In the genomic region with DNA sequence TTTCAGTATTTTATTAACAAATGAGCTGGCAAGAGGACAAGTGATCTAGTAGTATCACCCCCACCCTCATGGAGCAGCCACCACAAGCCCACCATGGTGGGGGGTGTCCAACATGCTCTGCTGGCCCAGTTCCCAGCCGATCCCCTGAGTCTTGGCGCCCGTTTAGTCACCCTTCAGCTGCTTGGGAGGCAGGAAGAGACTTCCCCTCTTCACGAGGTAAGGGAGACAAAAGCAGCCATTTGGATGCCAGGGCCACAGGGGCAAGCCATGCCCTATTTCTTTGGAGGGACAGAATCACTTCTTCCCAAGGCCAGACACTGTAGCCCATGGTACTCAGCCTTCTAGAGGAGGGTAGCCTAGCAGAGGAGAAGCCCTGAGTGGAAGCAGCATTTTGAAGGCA, we compare ENCODE assay signal across 22 cellular contexts. TPM values are rescaled to one million over a fixed set of nuclear protein-coding genes. Genes with fewer than 3 reads are reported as not detected.
DNase-seq lines count a peak whose midpoint lies in the region; ATAC-seq and TF ChIP-seq lines count a peak whose summit lies in the region.
"Had no signal": no experiment of that assay in that cellular context is flagged by ENCODE, and none has a peak within 500 bp of the region (broad histone marks: within the 10 kb centered on the region; RNA-seq: fewer than 3 reads in every experiment).

No MANE protein-coding gene starts in this region.

- no peaks in the 10 kb centered on the region for H3K4me1 Mint-ChIP-seq in Calu3 (ENCODE audit: low read depth, unreplicated experiment)
- H3K4me1 Mint-ChIP-seq: CD4-positive, alpha-beta memory T cell had no signal

- H3K9ac ChIP-seq in BLaER1 (no peak overlapping the region), Loucy (ENCODE audit: low read depth, low read length, poor library complexity, severe bottlenecking) (peak overlapping the region; percentile 16)
- H3K9ac ChIP-seq: SK-N-SH had no signal

- BruUV-seq in Calu3 (replicated peaks; lab: Mats Ljungman, UMichigan) = no TSS peak

- no peaks in the 10 kb centered on the region for H3K9me2 ChIP-seq in Loucy (replicated peaks; ENCODE audit: low read depth, low read length)
- H3K9me2 ChIP-seq: SK-N-SH had no signal

- TF ChIP-seq CTCF in Loucy (conservative IDR thresholded peaks at IDR 0.05; ENCODE audit: low read length) (no peak), neutrophil (IDR thresholded peaks at IDR 0.05) (no peak), Calu3 (IDR thresholded peaks at IDR 0.05; ENCODE audit: unreplicated experiment) (no peak)

- H3K79me2 ChIP-seq in Loucy (ENCODE audit: insufficient read depth, low read length) = no peaks in the 10 kb centered on the region

- H3K4me2 ChIP-seq in BLaER1 (peak overlapping the region; percentile 28), Loucy (ENCODE audit: low read depth, low read length, poor library complexity, severe bottlenecking) (peak overlapping the region; percentile 5)
- H3K4me2 ChIP-seq: SK-N-SH had no signal

- H3K27me3 Mint-ChIP-seq in Calu3 (ENCODE audit: unreplicated experiment) = no peaks in the 10 kb centered on the region
- H3K27me3 Mint-ChIP-seq: CD4-positive, alpha-beta memory T cell had no signal

- H3K9me3 ChIP-seq in BLaER1 = peaks cover 28% of the 10 kb centered on the region
- H3K9me3 ChIP-seq in Loucy (ENCODE audit: insufficient read depth, low read depth, low read length) = no peaks in the 10 kb centered on the region
- no peaks in the 10 kb centered on the region for H3K9me3 ChIP-seq in neutrophil
- H3K9me3 ChIP-seq: SK-N-SH had no signal

- no peaks in the 10 kb centered on the region for H3K27me3 ChIP-seq in BLaER1
- no peaks in the 10 kb centered on the region for H3K27me3 ChIP-seq in Loucy (ENCODE audit: insufficient read depth, low read length, poor library complexity, severe bottlenecking)
- H3K27me3 ChIP-seq in neutrophil = no peaks in the 10 kb centered on the region

- H4K20me1 ChIP-seq in BLaER1 (no peaks in the 10 kb centered on the region), Loucy (ENCODE audit: insufficient read depth, low read length, poor library complexity, severe bottlenecking) (no peaks in the 10 kb centered on the region)

- H3F3A ChIP-seq in Loucy (ENCODE audit: low read depth) = no peaks in the 10 kb centered on the region; the same call in 1 of the 2 replicates

- peaks cover 29% of the 10 kb centered on the region for H3K4me1 ChIP-seq in BLaER1
- peaks cover 19% of the 10 kb centered on the region for H3K4me1 ChIP-seq in Loucy (ENCODE audit: insufficient read depth, low read length, poor library complexity, severe bottlenecking)
- H3K4me1 ChIP-seq in neutrophil (ENCODE audit: control insufficient read depth in 1 of 2, insufficient read depth in 1 of 2, low read depth in 1 of 2, low read length in 1 of 2) = peaks cover 31 to 45% of the 10 kb centered on the region in 2 experiments

- no peak overlapping the region for H2AFZ ChIP-seq in Loucy (ENCODE audit: low read length)

- no peak for ATAC-seq in HG03571 (IDR thresholded peaks at IDR 0.05; ENCODE audit: unreplicated experiment)
- ATAC-seq: GM12878, K562 had no signal

- peaks cover 66% of the 10 kb centered on the region for H3K36me3 ChIP-seq in BLaER1
- peaks cover 5% of the 10 kb centered on the region; the same call in 1 of the 2 replicates for H3K36me3 ChIP-seq in Loucy (ENCODE audit: insufficient read depth, low read length)
- no peaks in the 10 kb centered on the region for H3K36me3 ChIP-seq in neutrophil

- no peak overlapping the region for H3K4me3 Mint-ChIP-seq in Calu3 (ENCODE audit: low read depth, unreplicated experiment)
- H3K4me3 Mint-ChIP-seq: CD4-positive, alpha-beta memory T cell had no signal

- no peak overlapping the region for H3K27ac Mint-ChIP-seq in Calu3 (ENCODE audit: unreplicated experiment)

- 0 out of 2 replicates have a peak overlapping the region, but pooled peaks have one; percentile 22 for H3K27ac ChIP-seq in BLaER1
- H3K27ac ChIP-seq in neutrophil = peak overlapping the region; percentile 43

- H3K4me3 ChIP-seq in BLaER1 (no peak overlapping the region), Loucy (ENCODE audit: low read length, poor library complexity, severe bottlenecking) (no peak overlapping the region), neutrophil (ENCODE audit: low read depth in 1 of 2, low read length in 1 of 2) (no peak overlapping the region)
- H3K4me3 ChIP-seq: GM12878, K562 had no signal

- peaks cover 4% of the 10 kb centered on the region for H3K9me3 Mint-ChIP-seq in Calu3 (ENCODE audit: low read depth, unreplicated experiment)

- DNase-seq in activated CD8-positive, alpha-beta memory T cell treated with anti-CD3 and anti-CD28 coated beads, Interleukin-2, amount 50 U/mL, for 48 hours = peak; percentile 26
- DNase-seq in activated CD8-positive, alpha-beta memory T cell treated with anti-CD3 and anti-CD28 coated beads for 24 hours = no peak
- no peak for DNase-seq in stimulated activated CD4-positive, alpha-beta T cell treated with anti-CD3 and anti-CD28 coated beads, Interleukin-15, amount 100 ng/mL, for 24 hours
- no peak for DNase-seq in Calu3
- DNase-seq: C1 segment of cervical spinal cord; CD4-positive, alpha-beta memory T cell; COR-L47; MV-4-11; NCI-H1105; NCI-H146; NCI-H1930; NCI-H2107; NCI-H446; NCI-H524 treated with DMSO at 0.1 percent for 48 hours; NCI-H774; SK-N-SH had no signal

- H3K36me3 Mint-ChIP-seq in Calu3 (ENCODE audit: insufficient read depth, unreplicated experiment) = no peaks in the 10 kb centered on the region

- intact Hi-C loops in Calu3 (cut with micrococcal nuclease; ENCODE audit: unreplicated experiment) = no loop called here

- CTCF ChIA-PET in Calu3 (lab: Charles Lee) = no interaction called here

RNA-seq across cellular contexts. Expression of gene NOD1, which starts 54.0 kb away (rescaled TPM):
- total RNA-seq in Calu3 (2022) = 11.7 and 12.0 TPM in 2 replicates
